ENCODE assay signal across 8 cellular contexts in genomic region chr14:76644875-76645518, GRCh38.
DNase-seq lines count a peak whose midpoint lies in the region; ATAC-seq and TF ChIP-seq lines count a peak whose summit lies in the region.

No MANE protein-coding gene starts in this region.

- no peaks in the 10 kb centered on the region for H3K9me3 Mint-ChIP-seq in activated T-helper 17 cell treated with anti-CD3 and anti-CD28 coated beads, Interleukin-2, amount 50 U/mL, for 72 hours

- H3K27ac ChIP-seq in SK-N-SH (ENCODE audit: low read depth in 2 of 2, low read length in 1 of 2) = no peak overlapping the region

- H3K9me3 ChIP-seq in SK-N-SH = no peaks in the 10 kb centered on the region

- no peaks in the 10 kb centered on the region for H3F3A ChIP-seq in SK-N-SH (replicated peaks; ENCODE audit: insufficient read depth)

- H3K4me2 ChIP-seq in SK-N-SH = no peak overlapping the region

- H4K20me1 ChIP-seq in SK-N-SH (ENCODE audit: insufficient read depth) = no peaks in the 10 kb centered on the region

- H3K79me2 ChIP-seq in SK-N-SH (ENCODE audit: insufficient read depth) = no peaks in the 10 kb centered on the region

- H3K27me3 ChIP-seq in SK-N-SH (ENCODE audit: insufficient read depth) = no peaks in the 10 kb centered on the region

- no peak for TF ChIP-seq EP300 in SK-N-SH (IDR thresholded peaks at IDR 0.05; ENCODE audit: borderline replicate concordance in 1 of 2, low read depth in 1 of 2, low read length in 1 of 2)

- H3K9ac ChIP-seq in SK-N-SH = no peak overlapping the region

- H3K4me1 Mint-ChIP-seq in activated T-helper 17 cell treated with anti-CD3 and anti-CD28 coated beads, Interleukin-2, amount 50 U/mL, for 72 hours = no peaks in the 10 kb centered on the region

- peak overlapping the region in 1 of 2 experiments; percentile 32; a peak in 1 of 4 replicates for H3K4me3 ChIP-seq in SK-N-SH (ENCODE audit: low read depth in 2 of 2, low read length in 1 of 2)

- TF ChIP-seq CTCF in SK-N-SH (IDR thresholded peaks at IDR 0.05) = peak; percentile 63

- H3K36me3 Mint-ChIP-seq in activated T-helper 17 cell treated with anti-CD3 and anti-CD28 coated beads, Interleukin-2, amount 50 U/mL, for 72 hours (ENCODE audit: low read depth) = no peaks in the 10 kb centered on the region

- POLR2A ChIA-PET in SK-N-SH (lab: Yijun Ruan, JAX) = no interaction called here

- WGBS in SK-N-SH (ENCODE audit: low lambda C conversion rate) = 2% methylated on average over 8 of the region's 12 CpGs

- in situ Hi-C loops in KBM-7 (cut with MboI; ENCODE audit: low pct_unique_long_range_greater_than_20kb, low sequenced_read_pairs) = no loop called here

- H3K27me3 Mint-ChIP-seq in activated T-helper 17 cell treated with anti-CD3 and anti-CD28 coated beads, Interleukin-2, amount 50 U/mL, for 72 hours = peaks cover 24% of the 10 kb centered on the region

- H3K27ac Mint-ChIP-seq in activated T-helper 17 cell treated with anti-CD3 and anti-CD28 coated beads, Interleukin-2, amount 50 U/mL, for 72 hours = no peak overlapping the region

- CTCF ChIA-PET in SK-N-SH (lab: Yijun Ruan, JAX) = interaction anchor here (0.7 to 10.9 kb wide), 39 partner anchors 9 to 936 kb away, joined by 3 to 111 read pairs (median 4); no protein-coding TSS in a partner anchor

- peak; percentile 92 for TF ChIP-seq RAD21 in SK-N-SH (IDR thresholded peaks at IDR 0.05; ENCODE audit: low read length)

- DNase-seq in SIG-M5 treated with dmso at 0.1 percent for 504 hours (lab: John Stamatoyannopoulos, UW; ENCODE audit: unreplicated experiment) (peak; percentile 42), SIG-M5 (lab: John Stamatoyannopoulos, UW) (no peak), KBM-7 (peak; percentile 55), SK-N-SH (peak; percentile 74), left cardiac atrium (no peak), stromal cell of bone marrow (ENCODE audit: low read depth) (peak; percentile 4), NCI-H2029 (lab: John Stamatoyannopoulos, UW) (no peak)

- no peak overlapping the region for H2AFZ ChIP-seq in SK-N-SH (ENCODE audit: low read depth)

- no peaks in the 10 kb centered on the region for H3K36me3 ChIP-seq in SK-N-SH (replicated peaks in 1 of 2; ENCODE audit: control insufficient read depth in 1 of 2, insufficient read depth in 2 of 2, low read length in 1 of 2)

- H3K9me2 ChIP-seq in SK-N-SH = no peaks in the 10 kb centered on the region

- intact Hi-C loops in left cardiac atrium (cut with DNase I) = loop anchor here (5.0 to 10.0 kb wide), 4 partner anchors 188 to 593 kb away; no protein-coding TSS in a partner anchor

- peaks cover 0 to 5% of the 10 kb centered on the region in 2 experiments; a peak in 1 of 4 replicates for H3K4me1 ChIP-seq in SK-N-SH (ENCODE audit: control insufficient read depth in 1 of 2, insufficient read depth in 2 of 2, low read depth in 1 of 2, low read length in 1 of 2)

- no peak overlapping the region for H3K4me3 Mint-ChIP-seq in activated T-helper 17 cell treated with anti-CD3 and anti-CD28 coated beads, Interleukin-2, amount 50 U/mL, for 72 hours

- ATAC-seq in left cardiac atrium = peak; percentile 44 to 64
- no peak for ATAC-seq in activated T-helper 17 cell treated with anti-CD3 and anti-CD28 coated beads, Interleukin-2, amount 50 U/mL, for 72 hours (replicated peaks)

TF ChIP-seq in SK-N-SH, 30 proteins besides CTCF, POLR2A, EP300 and RAD21:
- TF ChIP-seq SMC3 (IDR thresholded peaks at IDR 0.05; ENCODE audit: low read depth, low read length) (peak; percentile 74), JUND (IDR thresholded peaks at IDR 0.05) (no peak), USF1 (IDR thresholded peaks at IDR 0.05; ENCODE audit: borderline replicate concordance, low read depth) (no peak)
TF ChIP-seq in SK-N-SH: peak in this region for 1.

Comparison
In these comparisons a context has a peak if more than half of its experiments do, and no peak if none do; other contexts are left out.
1. DNase-seq: peak in SIG-M5 treated with dmso at 0.1 percent for 504 hours (single experiment), KBM-7 (single experiment), SK-N-SH (single experiment) and stromal cell of bone marrow (single experiment); none in SIG-M5 (single experiment), left cardiac atrium (single experiment) and NCI-H2029 (single experiment).